In genomic region chr2:199985625-199986207, GRCh38 we compare ENCODE assay signal across 1 cellular context.
TF ChIP-seq lines count a peak whose summit lies in the region.

No MANE protein-coding gene starts in this region.

TF ChIP-seq in HepG2, 621 proteins besides CTCF, POLR2A, EP300 and RAD21 (continued from another document):
- TF ChIP-seq PATZ1 (CRISPR knock-in tag; IDR thresholded peaks at IDR 0.05) (no peak), SPEN (CRISPR knock-in tag; IDR thresholded peaks at IDR 0.05; ENCODE audit: low read depth) (no peak), ZNF33A (CRISPR knock-in tag; IDR thresholded peaks at IDR 0.05; ENCODE audit: borderline replicate concordance) (no peak), ETV5 (CRISPR knock-in tag; IDR thresholded peaks at IDR 0.05; ENCODE audit: borderline replicate concordance) (peak; percentile 64), HOXA3 (CRISPR knock-in tag; IDR thresholded peaks at IDR 0.05) (peak; percentile 51; the same call in 1 of the 2 replicates), ZNF337 (CRISPR knock-in tag; IDR thresholded peaks at IDR 0.05; ENCODE audit: borderline replicate concordance, low read depth) (no peak), TMF1 (CRISPR knock-in tag; IDR thresholded peaks at IDR 0.05; ENCODE audit: low read depth) (no peak), ZNF576 (CRISPR knock-in tag; IDR thresholded peaks at IDR 0.05) (no peak), DBP (CRISPR knock-in tag; IDR thresholded peaks at IDR 0.05; ENCODE audit: not compliant biosample characterization) (no peak), ZNF432 (CRISPR knock-in tag; IDR thresholded peaks at IDR 0.05; ENCODE audit: borderline replicate concordance) (no peak), IKZF1 (IDR thresholded peaks at IDR 0.05) (no peak), TAF15 (IDR thresholded peaks at IDR 0.05; ENCODE audit: low read depth, low read length, poor library complexity, severe bottlenecking) (no peak)
